In the genomic region with DNA sequence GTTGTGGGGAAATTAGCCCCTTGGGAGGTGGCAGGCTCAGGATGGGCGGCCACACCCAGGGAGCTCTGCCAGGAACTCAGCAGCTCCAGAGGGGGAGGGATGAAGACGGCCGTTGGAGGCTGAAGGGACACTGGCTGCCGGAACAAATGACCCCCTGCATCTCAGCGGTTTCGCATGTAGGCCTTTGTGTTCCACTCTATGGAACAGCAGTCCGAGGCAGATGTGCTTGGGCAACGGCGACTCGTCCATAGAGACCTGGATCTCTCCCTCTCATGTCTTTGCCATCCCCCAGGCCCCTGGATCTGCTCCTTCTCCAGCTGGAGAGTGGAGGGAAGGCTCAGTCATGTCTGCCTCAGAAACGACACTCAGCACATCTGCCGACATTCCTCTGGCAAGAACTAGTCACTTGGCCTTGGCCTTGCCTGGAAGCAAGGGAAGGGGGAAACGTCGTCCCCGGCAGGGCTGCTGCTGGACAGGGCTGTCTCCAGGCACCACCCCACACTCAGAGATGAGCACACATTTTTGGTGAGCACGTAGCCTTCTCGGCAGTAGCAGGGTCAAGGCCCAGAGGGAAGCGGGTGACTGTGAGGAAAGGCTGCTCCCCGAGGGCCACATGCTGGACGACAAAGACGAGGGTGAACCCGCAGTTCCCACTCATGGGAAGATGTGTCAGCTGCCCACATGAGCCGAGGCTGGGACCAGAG, we compare ENCODE assay signal across 16 cellular contexts.
DNase-seq lines count a peak whose midpoint lies in the region; ATAC-seq and TF ChIP-seq lines count a peak whose summit lies in the region.
"Had no signal": no experiment of that assay in that cellular context is flagged by ENCODE, and none has a peak within 500 bp of the region (broad histone marks: within the 10 kb centered on the region; RNA-seq: fewer than 3 reads in every experiment).

No MANE protein-coding gene starts in this region.

- H3K9ac ChIP-seq in fibroblast of lung (ENCODE audit: insufficient read depth, low read length), result no peak overlapping the region

- DNase-seq in Right ventricle myocardium inferior (ENCODE audit: missing footprints) (peak; percentile 73), cardiac septum (ENCODE audit: low spot score) (no peak), fibroblast of lung (ENCODE audit: low read depth in 2 of 2) (peak in 1 of 2 donors; percentile 54), osteocyte (ENCODE audit: extremely low spot score, unreplicated experiment) (no peak), aorta (peak in 1 of 2 donors; percentile 83), OCI-M1 (lab: John Stamatoyannopoulos, UW) (no peak), islet precursor cell (no peak)
- DNase-seq: CD8-positive, alpha-beta T cell; effector CD4-positive, alpha-beta T cell; NCI-H1048; NCI-H2171 treated with DMSO at 0.1 percent for 48 hours; stimulated activated CD4-positive, alpha-beta T cell treated with anti-CD3 and anti-CD28 coated beads, Interleukin-2, amount 100 ng/mL, for 48 hours had no signal

- intact Hi-C loops in Right ventricle myocardium inferior (cut with DNase I), result no loop called here
- intact Hi-C loops in cardiac septum (cut with DNase I), result no loop called here
- intact Hi-C loops in aorta (cut with DNase I), result no loop called here

- H3K36me3 Mint-ChIP-seq in osteocyte (ENCODE audit: unreplicated experiment), result no peaks in the 10 kb centered on the region
- H3K36me3 Mint-ChIP-seq: brain; CD8-positive, alpha-beta T cell had no signal

- H3K27ac ChIP-seq in fibroblast of lung (ENCODE audit: insufficient read depth, low read length), result peak overlapping the region; percentile 69
- no peak overlapping the region for H3K27ac ChIP-seq in aorta (ENCODE audit: low read depth in 1 of 2, low read length in 2 of 2)
- H3K27ac ChIP-seq: 22Rv1 had no signal

- H2AFZ ChIP-seq in fibroblast of lung (ENCODE audit: low read length), result no peak overlapping the region

- H3K4me3 ChIP-seq in fibroblast of lung (replicated peaks in 1 of 4; ENCODE audit: control extremely low read depth in 1 of 4, insufficient read depth in 1 of 4, low read depth in 3 of 4, low read length in 4 of 4) (no peak overlapping the region), aorta (ENCODE audit: low read length in 2 of 2) (no peak overlapping the region)

- H4K20me1 ChIP-seq in fibroblast of lung (ENCODE audit: control insufficient read depth, extremely low read depth, insufficient read depth, low read length), result no peaks in the 10 kb centered on the region

- H3K9me3 Mint-ChIP-seq in osteocyte (ENCODE audit: unreplicated experiment), result no peaks in the 10 kb centered on the region
- H3K9me3 Mint-ChIP-seq: CD8-positive, alpha-beta T cell had no signal

- H3K36me3 ChIP-seq in fibroblast of lung (ENCODE audit: control insufficient read depth, insufficient read depth, low read length) (no peaks in the 10 kb centered on the region), aorta (ENCODE audit: control insufficient read depth in 1 of 2, insufficient read depth in 2 of 2, low read length in 1 of 2) (no peaks in the 10 kb centered on the region)

- H3K27ac Mint-ChIP-seq in osteocyte (ENCODE audit: unreplicated experiment), result peak overlapping the region; percentile 2
- H3K27ac Mint-ChIP-seq: brain; CD8-positive, alpha-beta T cell had no signal

- H3K4me1 ChIP-seq in fibroblast of lung (ENCODE audit: control insufficient read depth, extremely low read depth, insufficient read depth, low read length) (peaks cover 6% of the 10 kb centered on the region), aorta (ENCODE audit: control insufficient read depth in 1 of 2, insufficient read depth in 2 of 2, low read length in 2 of 2) (no peaks in the 10 kb centered on the region)

- H3K79me2 ChIP-seq in fibroblast of lung (ENCODE audit: control insufficient read depth, insufficient read depth, low read length), result no peaks in the 10 kb centered on the region

- TF ChIP-seq CTCF in fibroblast of lung (conservative IDR thresholded peaks at IDR 0.05 in 1 of 2, IDR thresholded peaks at IDR 0.05 in 1 of 2; ENCODE audit: low read depth in 1 of 2, low read length in 2 of 2) (no peak), osteocyte (IDR thresholded peaks at IDR 0.05) (no peak)

- H3K27me3 ChIP-seq in fibroblast of lung (ENCODE audit: control insufficient read depth, insufficient read depth, low read length), result no peaks in the 10 kb centered on the region
- H3K27me3 ChIP-seq in aorta (ENCODE audit: control insufficient read depth in 1 of 2, insufficient read depth in 2 of 2, low read length in 1 of 2), result no peaks in the 10 kb centered on the region

- no peaks in the 10 kb centered on the region for H3K9me3 ChIP-seq in fibroblast of lung (ENCODE audit: control insufficient read depth, insufficient read depth, low read depth, low read length)
- no peaks in the 10 kb centered on the region for H3K9me3 ChIP-seq in aorta (ENCODE audit: control insufficient read depth, low read length)

- peak overlapping the region; percentile 25 for H3K4me2 ChIP-seq in fibroblast of lung (ENCODE audit: extremely low read depth, insufficient read depth, low read length)

- no peak overlapping the region for H3K4me3 Mint-ChIP-seq in osteocyte (ENCODE audit: unreplicated experiment)
- H3K4me3 Mint-ChIP-seq: brain; CD8-positive, alpha-beta T cell had no signal

- peak; percentile 65 for ATAC-seq in Right ventricle myocardium inferior
- ATAC-seq in aorta (ENCODE audit: low FRiP score), result peak; percentile 51
- ATAC-seq in HG03139 (IDR thresholded peaks at IDR 0.05; ENCODE audit: unreplicated experiment), result no peak
- ATAC-seq: CD8-positive, alpha-beta T cell; HepG2 had no signal

- WGBS in aorta, 2 donors, result 91 to 95% methylated on average over 23 of the region's 23 CpGs

- no peaks in the 10 kb centered on the region for H3K27me3 Mint-ChIP-seq in osteocyte (ENCODE audit: unreplicated experiment)

- peaks cover 38% of the 10 kb centered on the region for H3K4me1 Mint-ChIP-seq in osteocyte (ENCODE audit: unreplicated experiment)
